10 cellular contexts compared by ENCODE assay signal in the genomic region with DNA sequence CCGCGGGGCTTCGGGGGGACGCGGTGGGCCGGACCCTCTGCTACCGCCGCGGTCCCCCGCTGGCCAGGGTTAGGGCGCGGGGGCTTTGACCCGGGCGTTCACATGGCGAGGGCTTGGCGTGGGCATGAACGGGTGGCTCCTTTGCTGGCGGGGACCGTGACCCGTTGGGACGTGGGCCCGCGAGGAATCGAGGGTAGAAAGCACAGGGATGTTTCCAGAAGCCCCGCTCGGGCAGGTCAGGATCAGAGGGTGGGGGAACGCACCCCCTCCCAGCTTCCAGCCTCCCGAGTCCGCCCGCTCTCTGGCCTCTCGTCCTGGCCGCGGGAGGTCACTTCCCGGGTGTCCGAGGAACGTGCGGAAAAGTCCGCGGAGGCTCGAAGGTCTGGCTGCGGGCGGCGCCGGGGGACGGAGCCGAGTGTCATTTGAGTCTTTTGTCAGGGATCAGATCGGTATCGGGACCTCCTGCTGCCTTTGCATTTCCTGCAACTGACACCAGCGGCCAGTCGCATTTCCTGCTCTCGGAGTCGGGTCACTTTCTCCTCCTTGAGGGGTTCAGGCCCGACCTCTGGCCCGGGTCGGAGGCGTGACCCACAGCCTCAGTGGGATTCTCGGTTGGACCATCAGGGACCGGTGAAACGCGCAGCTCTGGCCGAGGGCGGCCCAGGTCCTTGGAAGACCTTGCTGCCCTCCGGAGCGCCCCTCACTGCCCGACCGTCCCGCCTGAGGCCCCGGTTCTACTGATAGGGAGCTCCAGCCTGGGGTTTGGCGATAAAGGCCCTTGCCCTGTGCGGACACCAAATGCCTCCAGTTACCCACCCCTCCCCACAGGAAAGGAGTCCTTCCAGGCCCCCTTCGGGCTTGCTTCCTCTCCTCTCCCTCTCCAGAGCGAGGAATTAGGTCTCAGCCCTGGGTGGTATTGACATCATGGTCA. TPM values are rescaled to one million over a fixed set of nuclear protein-coding genes. Genes with fewer than 3 reads are reported as not detected.
DNase-seq lines count a peak whose midpoint lies in the region; ATAC-seq and TF ChIP-seq lines count a peak whose summit lies in the region.
"Had no signal": no experiment of that assay in that cellular context is flagged by ENCODE, and none has a peak within 500 bp of the region (broad histone marks: within the 10 kb centered on the region; RNA-seq: fewer than 3 reads in every experiment).

No MANE protein-coding gene starts in this region.

- no peak for TF ChIP-seq CTCF in AG09309 (IDR thresholded peaks at IDR 0.05; ENCODE audit: control insufficient read depth, insufficient read depth, low read depth, low read length, missing control alignments)
- no peak for TF ChIP-seq CTCF in HL-60 (IDR thresholded peaks at IDR 0.05; ENCODE audit: insufficient read depth, low read length)
- TF ChIP-seq CTCF in chondrocyte (IDR thresholded peaks at IDR 0.05), result no peak
- TF ChIP-seq CTCF in mucosa of descending colon (IDR thresholded peaks at IDR 0.05), result no peak

- intact Hi-C loops in mucosa of descending colon (cut with DNase I, micrococcal nuclease), result no loop called here

- H3K4me1 ChIP-seq in mucosa of descending colon (ENCODE audit: low read depth), result peaks cover 14% of the 10 kb centered on the region

- H3K9me3 ChIP-seq in mucosa of descending colon, result no peaks in the 10 kb centered on the region

- H3K4me1 Mint-ChIP-seq in chondrocyte (ENCODE audit: low read depth), result peaks cover 6% of the 10 kb centered on the region

- H3K27ac ChIP-seq in HL-60 (replicated peaks), result no peak overlapping the region

- H3K4me3 ChIP-seq in AG09309 (ENCODE audit: control insufficient read depth, low read depth, low read length), result peak overlapping the region; percentile 28
- H3K4me3 ChIP-seq in HL-60 (replicated peaks; ENCODE audit: insufficient read depth, low read length), result peak overlapping the region; percentile 23
- H3K4me3 ChIP-seq in mucosa of descending colon, result no peak overlapping the region

- H3K36me3 ChIP-seq in mucosa of descending colon (ENCODE audit: low read depth), result no peaks in the 10 kb centered on the region

- ATAC-seq in mucosa of descending colon, result peak; percentile 9
- no peak for ATAC-seq in HG03139 (IDR thresholded peaks at IDR 0.05; ENCODE audit: unreplicated experiment)
- no peak for ATAC-seq in GM21381 (IDR thresholded peaks at IDR 0.05; ENCODE audit: unreplicated experiment)

- H3K27me3 Mint-ChIP-seq in chondrocyte (ENCODE audit: low read depth), result peaks cover 42% of the 10 kb centered on the region

- H3K27me3 ChIP-seq in HL-60 (ENCODE audit: insufficient read depth, poor library complexity, severe bottlenecking), result peaks cover 59% of the 10 kb centered on the region

- H3K27ac Mint-ChIP-seq in chondrocyte (ENCODE audit: unreplicated experiment), result no peak overlapping the region

- H3K9me3 Mint-ChIP-seq in chondrocyte (ENCODE audit: low read depth), result no peaks in the 10 kb centered on the region

- peak overlapping the region; percentile 58 for H3K4me3 Mint-ChIP-seq in chondrocyte (ENCODE audit: unreplicated experiment)

- DNase-seq in AG09309 (ENCODE audit: low read depth), result no peak
- no peak for DNase-seq in HL-60 (ENCODE audit: low read depth in 1 of 2, low spot score in 1 of 2)
- no peak for DNase-seq in chondrocyte (ENCODE audit: low spot score)
- DNase-seq in mucosa of descending colon, result no peak
- no peak for DNase-seq in SW 1271 (lab: John Stamatoyannopoulos, UW)
- DNase-seq in medulla oblongata (ENCODE audit: extremely low spot score), result no peak

- H3K36me3 Mint-ChIP-seq in chondrocyte (ENCODE audit: low read depth), result no peaks in the 10 kb centered on the region

RNA-seq across cellular contexts. Expression of gene WNT3, which starts 0.7 kb away (rescaled TPM):
- total RNA-seq in chondrocyte (4.1 to 5.2 TPM (median 4.9 TPM) in 3 replicates), mucosa of descending colon (1 to 10 TPM in 1 of 3 donors, under 1 TPM in 2; 0.29 to 1.1 (median 0.41) TPM)

RNA-seq across cellular contexts. Expression of gene WNT9B, which starts 32.2 kb away (rescaled TPM):
- total RNA-seq in chondrocyte, result not detected in 3 replicates
- total RNA-seq in mucosa of descending colon, result under 1 TPM in 1 of 3 donors, not detected in 2; 0.22 TPM
- total RNA-seq: kidney epithelial cell, RPMI7951 had no signal
